In the genomic region with DNA sequence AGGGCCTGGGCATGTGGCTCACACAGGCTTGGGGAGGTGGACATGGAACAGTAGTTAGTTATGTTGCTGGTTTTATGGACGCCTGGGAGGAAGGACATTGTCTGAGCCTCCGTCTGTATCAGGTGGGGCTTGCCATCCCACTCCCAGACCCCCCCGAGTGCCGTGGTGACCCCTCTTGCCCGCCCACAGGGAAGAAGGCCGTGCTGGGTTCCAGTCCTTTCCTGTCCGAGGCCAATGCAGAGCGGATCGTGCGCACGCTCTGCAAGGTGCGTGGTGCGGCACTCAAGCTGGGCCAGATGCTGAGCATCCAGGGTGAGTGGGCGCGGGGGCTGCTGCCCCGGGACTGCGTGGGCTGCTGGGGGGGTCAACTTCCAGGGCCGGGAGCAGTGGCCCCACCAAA, we compare ENCODE assay signal across 21 cellular contexts.
"Had no signal": no experiment of that assay in that cellular context is flagged by ENCODE, and none has a peak within 500 bp of the region (broad histone marks: within the 10 kb centered on the region; RNA-seq: fewer than 3 reads in every experiment).

No MANE protein-coding gene starts in this region.

- H3K27ac ChIP-seq: neural progenitor cell, testis, upper lobe of right lung had no signal

- DNase-seq: activated CD4-positive, alpha-beta T cell treated with anti-CD3 and anti-CD28 coated beads, Interleukin-2, amount 50 U/mL, for 1 hour; activated effector memory CD4-positive, alpha-beta T cell treated with Interleukin-2 at 50 U/mL for 16 hours; amniotic stem cell; central memory CD4-positive, alpha-beta T cell; cortex of kidney; effector memory CD4-positive, alpha-beta T cell; foreskin fibroblast; immature natural killer cell; retina; small intestine; stomach; T-helper 1 cell; T1000; upper lobe of right lung had no signal

- ATAC-seq: activated CD4-positive, CD25-positive, alpha-beta regulatory T cell treated with anti-CD3 and anti-CD28 coated beads, Interleukin-2, amount 50 U/mL, for 24 hours; activated naive CD4-positive, alpha-beta T cell treated with anti-CD3 and anti-CD28 coated beads, Interleukin-2, amount 50 U/mL, for 72 hours; body of pancreas; SK-N-SH treated with all-trans-retinoic acid at 6 μM for 48 hours; upper lobe of right lung had no signal

- H3K36me3 ChIP-seq: neural progenitor cell had no signal

- H3K4me3 ChIP-seq: body of pancreas, neural progenitor cell, stomach, testis, upper lobe of right lung had no signal

- H3K9me3 ChIP-seq: body of pancreas, stomach, testis, upper lobe of right lung had no signal

- H3K4me1 ChIP-seq: neural progenitor cell, parathyroid adenoma had no signal

- H3K27me3 ChIP-seq: body of pancreas, neural progenitor cell, stomach, testis, upper lobe of right lung had no signal
